8 cellular contexts compared by ENCODE assay signal in genomic region chr9:21160178-21160577, GRCh38. TPM values are rescaled to one million over a fixed set of nuclear protein-coding genes. Genes with fewer than 3 reads are reported as not detected.
DNase-seq lines count a peak whose midpoint lies in the region; ATAC-seq lines count a peak whose summit lies in the region.

No MANE protein-coding gene starts in this region.

- H3K27me3 Mint-ChIP-seq in naive thymus-derived CD4-positive, alpha-beta T cell, result peaks cover 0 to 6% (median 0%) of the 10 kb centered on the region in 5 donors

- H3K36me3 Mint-ChIP-seq in naive thymus-derived CD4-positive, alpha-beta T cell, result peaks cover 0 to 19% (median 6%) of the 10 kb centered on the region in 5 donors

- DNase-seq in SJCRH30 (peak; percentile 22 to 63), iPS-NIHi11 (ENCODE audit: low spot score) (no peak), nucleus accumbens (lab: John Stamatoyannopoulos, UW) (no peak)
- peak in 1 of 9 donors; percentile 10 for DNase-seq in naive thymus-derived CD4-positive, alpha-beta T cell
- no peak for DNase-seq in activated effector memory CD4-positive, alpha-beta T cell treated with anti-CD3 and anti-CD28 coated beads, Interleukin-2, amount 50 U/mL, for 16 hours

- ATAC-seq in GM18909 (IDR thresholded peaks at IDR 0.05; ENCODE audit: poor library complexity, unreplicated experiment), result peak; percentile 97
- peak; percentile 95 for ATAC-seq in HG02852 (IDR thresholded peaks at IDR 0.05; ENCODE audit: unreplicated experiment)
- ATAC-seq in naive thymus-derived CD4-positive, alpha-beta T cell, result peak; percentile 65
- no peak for ATAC-seq in GM19023 (IDR thresholded peaks at IDR 0.05; ENCODE audit: unreplicated experiment)

- no peak overlapping the region for H3K4me3 ChIP-seq in SJCRH30
- peak overlapping the region; percentile 33 for H3K4me3 ChIP-seq in naive thymus-derived CD4-positive, alpha-beta T cell (ENCODE audit: low read length)

- H3K27ac Mint-ChIP-seq in naive thymus-derived CD4-positive, alpha-beta T cell, result peak overlapping the region in 1 of 9 donors; percentile 27

- POLR2A ChIA-PET in naive thymus-derived CD4-positive, alpha-beta T cell (lab: Charles Lee), result no interaction called here

- intact Hi-C loops in naive thymus-derived CD4-positive, alpha-beta T cell (cut with micrococcal nuclease), result no loop called here

- CTCF ChIA-PET in naive thymus-derived CD4-positive, alpha-beta T cell (lab: Charles Lee), result no interaction called here

- peaks cover 0 to 14% (median 5%) of the 10 kb centered on the region in 11 donors for H3K9me3 Mint-ChIP-seq in naive thymus-derived CD4-positive, alpha-beta T cell

- peaks cover 20 to 48% (median 34%) of the 10 kb centered on the region in 7 donors for H3K4me1 Mint-ChIP-seq in naive thymus-derived CD4-positive, alpha-beta T cell

- H3K27ac ChIP-seq in SJCRH30, result no peak overlapping the region
- H3K27ac ChIP-seq in naive thymus-derived CD4-positive, alpha-beta T cell (ENCODE audit: low read depth, low read length), result no peak overlapping the region

- peaks cover 5% of the 10 kb centered on the region for H3K4me1 ChIP-seq in SJCRH30
- H3K4me1 ChIP-seq in naive thymus-derived CD4-positive, alpha-beta T cell (ENCODE audit: control insufficient read depth in 2 of 2, insufficient read depth in 2 of 2, low read length in 2 of 2), result peaks cover 3 to 5% of the 10 kb centered on the region in 2 donors

- H3K4me3 Mint-ChIP-seq in naive thymus-derived CD4-positive, alpha-beta T cell, result peak overlapping the region in 9 of 10 donors; percentile 40 to 79 (median 71)

- H3K27me3 ChIP-seq in SJCRH30, result no peaks in the 10 kb centered on the region
- no peaks in the 10 kb centered on the region for H3K27me3 ChIP-seq in naive thymus-derived CD4-positive, alpha-beta T cell (ENCODE audit: control insufficient read depth in 2 of 2, insufficient read depth in 2 of 2, low read length in 2 of 2)

- no peaks in the 10 kb centered on the region for H3K36me3 ChIP-seq in SJCRH30
- no peaks in the 10 kb centered on the region for H3K36me3 ChIP-seq in naive thymus-derived CD4-positive, alpha-beta T cell (ENCODE audit: control insufficient read depth in 2 of 3, insufficient read depth in 3 of 3, low read length in 3 of 3)

- no peaks in the 10 kb centered on the region; the same call in 1 of the 2 replicates for H3K9me3 ChIP-seq in SJCRH30 (replicated peaks)
- H3K9me3 ChIP-seq in naive thymus-derived CD4-positive, alpha-beta T cell (ENCODE audit: control insufficient read depth in 2 of 3, low read length in 3 of 3), result no peaks in the 10 kb centered on the region

RNA-seq across cellular contexts. Expression of gene IFNA21, which starts 6.3 kb away (rescaled TPM):
- total RNA-seq in SJCRH30 (2014; rRNA removed; shearing (Covaris generic)), result not detected in 2 replicates
- total RNA-seq in naive thymus-derived CD4-positive, alpha-beta T cell, result not detected
- polyA plus RNA-seq in naive thymus-derived CD4-positive, alpha-beta T cell, result not detected

RNA-seq across cellular contexts. Expression of gene IFNW1, which starts 18.5 kb away (rescaled TPM):
- total RNA-seq in SJCRH30 (2014; rRNA removed; shearing (Covaris generic)), result not detected in 2 replicates
- total RNA-seq in naive thymus-derived CD4-positive, alpha-beta T cell, result not detected
- not detected for polyA plus RNA-seq in naive thymus-derived CD4-positive, alpha-beta T cell

RNA-seq across cellular contexts. Expression of gene IFNA4, which starts 27.2 kb away (rescaled TPM):
- total RNA-seq in SJCRH30 (2014; rRNA removed; shearing (Covaris generic)), result not detected in 2 replicates
- not detected for total RNA-seq in naive thymus-derived CD4-positive, alpha-beta T cell
- not detected for polyA plus RNA-seq in naive thymus-derived CD4-positive, alpha-beta T cell

RNA-seq across cellular contexts. Expression of gene IFNA7, which starts 41.8 kb away (rescaled TPM):
- total RNA-seq in SJCRH30 (2014; rRNA removed; shearing (Covaris generic)), result not detected in 2 replicates
- not detected for total RNA-seq in naive thymus-derived CD4-positive, alpha-beta T cell
- not detected for polyA plus RNA-seq in naive thymus-derived CD4-positive, alpha-beta T cell

RNA-seq across cellular contexts. Expression of gene IFNA10, which starts 46.8 kb away (rescaled TPM):
- total RNA-seq in SJCRH30 (2014; rRNA removed; shearing (Covaris generic)), result not detected in 2 replicates
- total RNA-seq in naive thymus-derived CD4-positive, alpha-beta T cell, result not detected
- not detected for polyA plus RNA-seq in naive thymus-derived CD4-positive, alpha-beta T cell

Comparison
In these comparisons a context has a peak if more than half of its experiments do, and no peak if none do; other contexts are left out.
1. DNase-seq: peak in SJCRH30 (2 of 2); none in iPS-NIHi11 (single experiment), nucleus accumbens (0 of 56) and activated effector memory CD4-positive, alpha-beta T cell treated with anti-CD3 and anti-CD28 coated beads, Interleukin-2, amount 50 U/mL, for 16 hours (single experiment).